1 cellular context compared by ENCODE assay signal in the genomic region with DNA sequence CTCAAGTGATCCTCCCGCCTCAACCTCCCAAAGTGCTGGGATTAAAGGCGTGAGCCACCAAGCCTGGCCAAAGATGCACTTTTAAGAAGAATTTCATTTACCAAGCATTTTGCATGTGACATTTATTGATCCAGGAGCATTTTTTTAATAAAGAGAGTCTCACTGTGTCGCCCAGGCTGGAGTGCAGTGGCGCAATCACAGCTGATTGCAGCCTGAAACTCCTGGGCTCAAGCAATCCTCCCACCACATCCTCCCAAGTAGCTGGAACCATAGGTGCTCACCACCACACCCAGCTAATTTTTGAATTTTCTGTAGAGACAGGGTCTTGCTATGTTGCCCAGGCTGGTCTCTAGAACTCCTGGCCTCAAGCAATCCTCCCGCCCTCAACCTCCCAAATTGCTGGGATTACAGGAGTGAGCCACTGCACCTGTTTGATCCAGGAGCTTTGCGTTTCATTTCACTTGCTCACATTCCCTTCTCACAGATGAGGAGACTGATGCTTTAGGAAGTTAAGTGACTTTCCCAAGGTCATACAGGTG.
TF ChIP-seq lines count a peak whose summit lies in the region.

No MANE protein-coding gene starts in this region.

TF ChIP-seq in K562, 482 proteins besides CTCF, POLR2A, EP300 and RAD21:
- no peak for TF ChIP-seq ZNF583 (CRISPR knock-in tag; IDR thresholded peaks at IDR 0.05)
- TF ChIP-seq ZNF174 (CRISPR knock-in tag; IDR thresholded peaks at IDR 0.05) = no peak
- TF ChIP-seq, protein P1, sequence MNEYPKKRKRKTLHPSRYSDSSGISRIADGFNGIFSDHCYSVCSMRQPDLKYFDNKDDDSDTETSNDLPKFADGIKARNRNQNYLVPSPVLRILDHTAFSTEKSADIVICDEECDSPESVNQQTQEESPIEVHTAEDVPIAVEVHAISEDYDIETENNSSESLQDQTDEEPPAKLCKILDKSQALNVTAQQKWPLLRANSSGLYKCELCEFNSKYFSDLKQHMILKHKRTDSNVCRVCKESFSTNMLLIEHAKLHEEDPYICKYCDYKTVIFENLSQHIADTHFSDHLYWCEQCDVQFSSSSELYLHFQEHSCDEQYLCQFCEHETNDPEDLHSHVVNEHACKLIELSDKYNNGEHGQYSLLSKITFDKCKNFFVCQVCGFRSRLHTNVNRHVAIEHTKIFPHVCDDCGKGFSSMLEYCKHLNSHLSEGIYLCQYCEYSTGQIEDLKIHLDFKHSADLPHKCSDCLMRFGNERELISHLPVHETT (CRISPR knock-in tag; conservative IDR thresholded peaks at IDR 0.05 in 1 of 2, IDR thresholded peaks at IDR 0.05 in 1 of 2) = no peak
- peak; percentile 69; the same call in 1 of the 2 replicates for TF ChIP-seq CEBPB (tag; IDR thresholded peaks at IDR 0.05)
- no peak for TF ChIP-seq SUPT5H (IDR thresholded peaks at IDR 0.05)
- peak; percentile 24; the same call in 1 of the 2 replicates for TF ChIP-seq BCOR (IDR thresholded peaks at IDR 0.05)
- TF ChIP-seq ZNF561 (CRISPR knock-in tag; conservative IDR thresholded peaks at IDR 0.05) = no peak
- no peak for TF ChIP-seq SMAD3 (CRISPR knock-in tag; conservative IDR thresholded peaks at IDR 0.05)
- no peak for TF ChIP-seq KAT8 (IDR thresholded peaks at IDR 0.05; ENCODE audit: low read depth)
- no peak for TF ChIP-seq MIER1 (IDR thresholded peaks at IDR 0.05; ENCODE audit: low read depth)
- TF ChIP-seq, protein P2, sequence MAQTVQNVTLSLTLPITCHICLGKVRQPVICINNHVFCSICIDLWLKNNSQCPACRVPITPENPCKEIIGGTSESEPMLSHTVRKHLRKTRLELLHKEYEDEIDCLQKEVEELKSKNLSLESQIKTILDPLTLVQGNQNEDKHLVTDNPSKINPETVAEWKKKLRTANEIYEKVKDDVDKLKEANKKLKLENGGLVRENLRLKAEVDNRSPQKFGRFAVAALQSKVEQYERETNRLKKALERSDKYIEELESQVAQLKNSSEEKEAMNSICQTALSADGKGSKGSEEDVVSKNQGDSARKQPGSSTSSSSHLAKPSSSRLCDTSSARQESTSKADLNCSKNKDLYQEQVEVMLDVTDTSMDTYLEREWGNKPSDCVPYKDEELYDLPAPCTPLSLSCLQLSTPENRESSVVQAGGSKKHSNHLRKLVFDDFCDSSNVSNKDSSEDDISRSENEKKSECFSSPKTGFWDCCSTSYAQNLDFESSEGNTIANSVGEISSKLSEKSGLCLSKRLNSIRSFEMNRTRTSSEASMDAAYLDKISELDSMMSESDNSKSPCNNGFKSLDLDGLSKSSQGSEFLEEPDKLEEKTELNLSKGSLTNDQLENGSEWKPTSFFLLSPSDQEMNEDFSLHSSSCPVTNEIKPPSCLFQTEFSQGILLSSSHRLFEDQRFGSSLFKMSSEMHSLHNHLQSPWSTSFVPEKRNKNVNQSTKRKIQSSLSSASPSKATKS (CRISPR knock-in tag; IDR thresholded peaks at IDR 0.05) = no peak
- peak; percentile 14 for TF ChIP-seq RBM25 (IDR thresholded peaks at IDR 0.05; ENCODE audit: low read depth, low read length, severe bottlenecking)
- TF ChIP-seq DMBX1 (CRISPR knock-in tag; IDR thresholded peaks at IDR 0.05; ENCODE audit: borderline replicate concordance) = no peak
- TF ChIP-seq ESRRA (IDR thresholded peaks at IDR 0.05; ENCODE audit: borderline replicate concordance, low read depth) = no peak
- TF ChIP-seq, protein P3, sequence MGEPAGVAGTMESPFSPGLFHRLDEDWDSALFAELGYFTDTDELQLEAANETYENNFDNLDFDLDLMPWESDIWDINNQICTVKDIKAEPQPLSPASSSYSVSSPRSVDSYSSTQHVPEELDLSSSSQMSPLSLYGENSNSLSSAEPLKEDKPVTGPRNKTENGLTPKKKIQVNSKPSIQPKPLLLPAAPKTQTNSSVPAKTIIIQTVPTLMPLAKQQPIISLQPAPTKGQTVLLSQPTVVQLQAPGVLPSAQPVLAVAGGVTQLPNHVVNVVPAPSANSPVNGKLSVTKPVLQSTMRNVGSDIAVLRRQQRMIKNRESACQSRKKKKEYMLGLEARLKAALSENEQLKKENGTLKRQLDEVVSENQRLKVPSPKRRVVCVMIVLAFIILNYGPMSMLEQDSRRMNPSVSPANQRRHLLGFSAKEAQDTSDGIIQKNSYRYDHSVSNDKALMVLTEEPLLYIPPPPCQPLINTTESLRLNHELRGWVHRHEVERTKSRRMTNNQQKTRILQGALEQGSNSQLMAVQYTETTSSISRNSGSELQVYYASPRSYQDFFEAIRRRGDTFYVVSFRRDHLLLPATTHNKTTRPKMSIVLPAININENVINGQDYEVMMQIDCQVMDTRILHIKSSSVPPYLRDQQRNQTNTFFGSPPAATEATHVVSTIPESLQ (CRISPR knock-in tag; IDR thresholded peaks at IDR 0.05) = no peak
- no peak for TF ChIP-seq TOE1 (IDR thresholded peaks at IDR 0.05; ENCODE audit: borderline replicate concordance)
- TF ChIP-seq TOE1 (CRISPR knock-in tag; IDR thresholded peaks at IDR 0.05; ENCODE audit: borderline replicate concordance, low read depth) = no peak
- TF ChIP-seq, protein P4, sequence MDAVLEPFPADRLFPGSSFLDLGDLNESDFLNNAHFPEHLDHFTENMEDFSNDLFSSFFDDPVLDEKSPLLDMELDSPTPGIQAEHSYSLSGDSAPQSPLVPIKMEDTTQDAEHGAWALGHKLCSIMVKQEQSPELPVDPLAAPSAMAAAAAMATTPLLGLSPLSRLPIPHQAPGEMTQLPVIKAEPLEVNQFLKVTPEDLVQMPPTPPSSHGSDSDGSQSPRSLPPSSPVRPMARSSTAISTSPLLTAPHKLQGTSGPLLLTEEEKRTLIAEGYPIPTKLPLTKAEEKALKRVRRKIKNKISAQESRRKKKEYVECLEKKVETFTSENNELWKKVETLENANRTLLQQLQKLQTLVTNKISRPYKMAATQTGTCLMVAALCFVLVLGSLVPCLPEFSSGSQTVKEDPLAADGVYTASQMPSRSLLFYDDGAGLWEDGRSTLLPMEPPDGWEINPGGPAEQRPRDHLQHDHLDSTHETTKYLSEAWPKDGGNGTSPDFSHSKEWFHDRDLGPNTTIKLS (IDR thresholded peaks at IDR 0.05; ENCODE audit: borderline replicate concordance, low read depth) = no peak
- TF ChIP-seq ZNF384 (IDR thresholded peaks at IDR 0.05; ENCODE audit: low read depth, low read length) = no peak
- TF ChIP-seq, protein P5, sequence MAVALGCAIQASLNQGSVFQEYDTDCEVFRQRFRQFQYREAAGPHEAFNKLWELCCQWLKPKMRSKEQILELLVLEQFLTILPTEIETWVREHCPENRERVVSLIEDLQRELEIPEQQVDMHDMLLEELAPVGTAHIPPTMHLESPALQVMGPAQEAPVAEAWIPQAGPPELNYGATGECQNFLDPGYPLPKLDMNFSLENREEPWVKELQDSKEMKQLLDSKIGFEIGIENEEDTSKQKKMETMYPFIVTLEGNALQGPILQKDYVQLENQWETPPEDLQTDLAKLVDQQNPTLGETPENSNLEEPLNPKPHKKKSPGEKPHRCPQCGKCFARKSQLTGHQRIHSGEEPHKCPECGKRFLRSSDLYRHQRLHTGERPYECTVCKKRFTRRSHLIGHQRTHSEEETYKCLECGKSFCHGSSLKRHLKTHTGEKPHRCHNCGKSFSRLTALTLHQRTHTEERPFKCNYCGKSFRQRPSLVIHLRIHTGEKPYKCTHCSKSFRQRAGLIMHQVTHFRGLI (CRISPR knock-in tag; IDR thresholded peaks at IDR 0.05) = no peak
- TF ChIP-seq ZNF121 (CRISPR knock-in tag; conservative IDR thresholded peaks at IDR 0.05) = peak; percentile 87
